8 cellular contexts compared by ENCODE assay signal in the genomic region with DNA sequence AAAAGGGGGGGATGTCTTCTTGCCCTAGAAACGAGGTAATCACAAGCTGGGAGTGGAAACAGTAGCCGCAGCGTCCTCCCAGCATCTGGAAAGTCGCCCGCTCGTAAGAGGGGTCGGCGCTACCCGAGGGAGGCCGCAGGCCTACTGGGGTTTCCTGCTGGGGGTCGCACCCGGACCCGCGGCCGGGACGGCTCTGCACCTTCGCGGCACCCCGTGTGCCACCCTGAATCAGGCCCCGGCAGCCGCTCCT. TPM values are rescaled to one million over a fixed set of nuclear protein-coding genes. Genes with fewer than 3 reads are reported as not detected.
DNase-seq lines count a peak whose midpoint lies in the region; ATAC-seq and TF ChIP-seq lines count a peak whose summit lies in the region.

No MANE protein-coding gene starts in this region.

- H3K4me1 Mint-ChIP-seq in CD4-positive, CD25-positive, alpha-beta regulatory T cell = peaks cover 16 to 63% (median 44%) of the 10 kb centered on the region in 4 donors
- peaks cover 43% of the 10 kb centered on the region for H3K4me1 Mint-ChIP-seq in memory B cell

- peaks cover 0 to 2% (median 0%) of the 10 kb centered on the region in 7 donors for H3K9me3 Mint-ChIP-seq in CD4-positive, CD25-positive, alpha-beta regulatory T cell
- H3K9me3 Mint-ChIP-seq in memory B cell = no peaks in the 10 kb centered on the region

- H3K27me3 ChIP-seq in CD4-positive, CD25-positive, alpha-beta regulatory T cell (ENCODE audit: control insufficient read depth, insufficient read depth, low read length) = no peaks in the 10 kb centered on the region
- H3K27me3 ChIP-seq in brain microvascular endothelial cell (replicated peaks) = no peaks in the 10 kb centered on the region

- peak overlapping the region; percentile 94 to 100 (median 94) for H3K27ac Mint-ChIP-seq in CD4-positive, CD25-positive, alpha-beta regulatory T cell
- H3K27ac Mint-ChIP-seq in memory B cell = peak overlapping the region; percentile 100

- H3K4me3 Mint-ChIP-seq in CD4-positive, CD25-positive, alpha-beta regulatory T cell = peak overlapping the region; percentile 90 to 100 (median 96)
- H3K4me3 Mint-ChIP-seq in memory B cell = peak overlapping the region; percentile 98

- no peaks in the 10 kb centered on the region for H3K9me3 ChIP-seq in CD4-positive, CD25-positive, alpha-beta regulatory T cell (ENCODE audit: control insufficient read depth in 2 of 2, low read length in 2 of 2)

- peaks cover 70% of the 10 kb centered on the region for H3K4me1 ChIP-seq in CD4-positive, CD25-positive, alpha-beta regulatory T cell (ENCODE audit: control insufficient read depth, insufficient read depth, low read length, poor library complexity, severe bottlenecking)

- H3K4me3 ChIP-seq in CD4-positive, CD25-positive, alpha-beta regulatory T cell (ENCODE audit: low read depth, low read length) = peak overlapping the region; percentile 95
- H3K4me3 ChIP-seq in brain microvascular endothelial cell (ENCODE audit: low read depth, low read length) = peak overlapping the region; percentile 66

- H3K27me3 Mint-ChIP-seq in CD4-positive, CD25-positive, alpha-beta regulatory T cell = peaks cover 8% of the 10 kb centered on the region
- no peaks in the 10 kb centered on the region for H3K27me3 Mint-ChIP-seq in memory B cell

- peak overlapping the region; percentile 100 for H3K27ac ChIP-seq in CD4-positive, CD25-positive, alpha-beta regulatory T cell (ENCODE audit: insufficient read depth, low read length, poor library complexity, severe bottlenecking)
- peak overlapping the region; percentile 98 for H3K27ac ChIP-seq in brain microvascular endothelial cell

- peaks cover 6% of the 10 kb centered on the region for H3K36me3 ChIP-seq in CD4-positive, CD25-positive, alpha-beta regulatory T cell (ENCODE audit: control insufficient read depth, insufficient read depth, low read length)
- H3K36me3 ChIP-seq in brain microvascular endothelial cell (replicated peaks) = no peaks in the 10 kb centered on the region

- peaks cover 9% of the 10 kb centered on the region for H3K36me3 Mint-ChIP-seq in CD4-positive, CD25-positive, alpha-beta regulatory T cell
- H3K36me3 Mint-ChIP-seq in memory B cell = peaks cover 2% of the 10 kb centered on the region

- in situ Hi-C loops in brain microvascular endothelial cell (cut with HindIII; ENCODE audit: low pct_ligation_motif_present, low sequenced_read_pairs) = no loop called here

- TF ChIP-seq CTCF in brain microvascular endothelial cell (IDR thresholded peaks at IDR 0.05; ENCODE audit: low read depth, low read length, missing control alignments) = no peak

- no peak for DNase-seq in CD4-positive, CD25-positive, alpha-beta regulatory T cell
- DNase-seq in brain microvascular endothelial cell = no peak
- DNase-seq in memory B cell (ENCODE audit: low spot score in 2 of 2) = no peak
- no peak for DNase-seq in COLO668 (lab: John Stamatoyannopoulos, UW; ENCODE audit: unreplicated experiment)
- no peak for DNase-seq in cerebellum (ENCODE audit: low spot score)
- no peak for DNase-seq in cortex of kidney (lab: John Stamatoyannopoulos, UW)

- no peak for ATAC-seq in CD4-positive, CD25-positive, alpha-beta regulatory T cell (ENCODE audit: low read depth in 2 of 2)
- ATAC-seq in HG03064 (IDR thresholded peaks at IDR 0.05; ENCODE audit: low read depth, unreplicated experiment) (peak; percentile 1), memory B cell (ENCODE audit: low read depth) (no peak), GM18909 (IDR thresholded peaks at IDR 0.05; ENCODE audit: poor library complexity, unreplicated experiment) (no peak)

RNA-seq across cellular contexts. Expression of gene ZBTB25, which starts 0.5 kb away (rescaled TPM):
- total RNA-seq in CD4-positive, CD25-positive, alpha-beta regulatory T cell = 78.0 TPM
- 10 to 100 TPM; 34.8 to 39.7 (median 37.1) TPM for polyA plus RNA-seq in CD4-positive, CD25-positive, alpha-beta regulatory T cell
- total RNA-seq in cerebellum = 18.1 TPM

RNA-seq across cellular contexts. Expression of gene ZBTB1, which starts 1.5 kb away (rescaled TPM):
- 167 TPM for total RNA-seq in CD4-positive, CD25-positive, alpha-beta regulatory T cell
- polyA plus RNA-seq in CD4-positive, CD25-positive, alpha-beta regulatory T cell = 10 to 100 TPM; 53.5 to 58.6 (median 56.5) TPM
- 44.0 TPM for total RNA-seq in cerebellum

RNA-seq across cellular contexts. Expression of gene HSPA2, which starts 37.4 kb away (rescaled TPM):
- 2.6 TPM for total RNA-seq in CD4-positive, CD25-positive, alpha-beta regulatory T cell
- polyA plus RNA-seq in CD4-positive, CD25-positive, alpha-beta regulatory T cell = under 1 TPM; 0.48 to 0.90 (median 0.57) TPM
- total RNA-seq in cerebellum = 6.5 TPM

RNA-seq across cellular contexts. Expression of gene AKAP5, which starts 37.8 kb away (rescaled TPM):
- total RNA-seq in CD4-positive, CD25-positive, alpha-beta regulatory T cell = 1.3 TPM
- under 1 TPM in 3 of 4 donors, not detected in 1; 0.08 to 0.92 (median 0.17) TPM for polyA plus RNA-seq in CD4-positive, CD25-positive, alpha-beta regulatory T cell
- total RNA-seq in cerebellum = 4.8 TPM

RNA-seq across cellular contexts. Expression of gene PPP1R36, which starts 46.7 kb away (rescaled TPM):
- not detected for total RNA-seq in CD4-positive, CD25-positive, alpha-beta regulatory T cell
- under 1 TPM in 2 of 4 donors, not detected in 2; 0.28 to 0.32 TPM for polyA plus RNA-seq in CD4-positive, CD25-positive, alpha-beta regulatory T cell
- total RNA-seq in cerebellum = 0.54 TPM
